In the genomic region with DNA sequence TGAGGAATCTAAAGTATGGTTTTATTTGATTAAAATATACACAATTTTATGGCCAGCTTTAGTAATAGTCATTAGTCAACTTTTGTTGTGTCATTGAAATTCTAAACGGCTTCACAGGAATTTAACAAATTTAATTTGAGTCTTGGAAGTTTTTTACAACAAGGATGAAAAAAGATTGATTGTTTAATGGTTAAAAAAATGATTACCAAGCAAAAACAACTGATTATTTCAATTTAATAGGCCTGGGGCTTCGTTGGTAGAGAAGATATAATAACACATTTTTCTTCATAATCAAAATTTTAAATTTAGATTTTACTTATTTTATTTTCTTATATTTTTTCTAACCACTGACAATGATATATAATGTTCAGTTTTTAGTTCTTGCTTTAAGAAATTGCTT, we compare ENCODE assay signal across 21 cellular contexts. TPM values are rescaled to one million over a fixed set of nuclear protein-coding genes. Genes with fewer than 3 reads are reported as not detected.
A peak's percentile ranks its signal among the peaks of the same experiment; 100 is the strongest.
DNase-seq lines count a peak whose midpoint lies in the region; ATAC-seq, FAIRE-seq and TF ChIP-seq lines count a peak whose summit lies in the region.
"Had no signal": no experiment of that assay in that cellular context is flagged by ENCODE, and none has a peak within 500 bp of the region (broad histone marks: within the 10 kb centered on the region; RNA-seq: fewer than 3 reads in every experiment).

No MANE protein-coding gene starts in this region.

- ATAC-seq in HepG2 (no peak), right lobe of liver (no peak)
- ATAC-seq: GM23338 had no signal

- in situ Hi-C loops in HepG2 (cut with HindIII; ENCODE audit: extremely low pct_ligation_motif_present, low pct_unique_long_range_greater_than_20kb): no loop called here

- H3K27ac ChIP-seq in HepG2 (ENCODE audit: extremely low read length, insufficient read depth, low read length): no peak overlapping the region
- H3K27ac ChIP-seq in right lobe of liver: no peak overlapping the region
- H3K27ac ChIP-seq: 22Rv1 had no signal

- CTCF ChIA-PET in HepG2 (lab: Yijun Ruan, JAX; ENCODE audit: low intra/inter-chr PET ratio, low total read pairs): no interaction called here

- WGBS in HepG2 (ENCODE audit: low lambda C conversion rate): 3% methylated on average over 2 of the region's 2 CpGs
- 35% methylated on average over 2 of the region's 2 CpGs for WGBS in right lobe of liver (ENCODE audit: insufficient coverage, low coverage, low lambda C conversion rate, missing lambda C conversion rate)

- H3K36me3 ChIP-seq in HepG2 (replicated peaks in 1 of 2; ENCODE audit: control insufficient read depth in 1 of 2, insufficient read depth in 2 of 2, low read length in 2 of 2) (no peaks in the 10 kb centered on the region), right lobe of liver (peaks cover 0 to 8% (median 0%) of the 10 kb centered on the region in 4 donors), adipocyte (ENCODE audit: control insufficient read depth, insufficient read depth, low read length, severe bottlenecking) (peaks cover 57% of the 10 kb centered on the region)
- H3K36me3 ChIP-seq: BE2C had no signal

- no peak for TF ChIP-seq RAD21 in HepG2 (CRISPR knock-in tag; IDR thresholded peaks at IDR 0.05)

- no peak overlapping the region for H3K4me2 ChIP-seq in HepG2 (ENCODE audit: low read depth, low read length)
- H3K4me2 ChIP-seq: GM23338 had no signal

- intact Hi-C loops in HepG2 (cut with micrococcal nuclease; ENCODE audit: unreplicated experiment): loop anchor here (10.0 kb wide), 1 partner anchor 240 kb away; no protein-coding TSS in a partner anchor
- intact Hi-C loops in right lobe of liver (cut with DNase I): no loop called here

- H3K4me1 ChIP-seq in HepG2 (ENCODE audit: insufficient read depth, low read length): no peaks in the 10 kb centered on the region
- peaks cover 0 to 11% (median 0%) of the 10 kb centered on the region in 4 donors for H3K4me1 ChIP-seq in right lobe of liver
- H3K4me1 ChIP-seq in adipocyte (ENCODE audit: control insufficient read depth, insufficient read depth, low read length): peaks cover 50% of the 10 kb centered on the region
- H3K4me1 ChIP-seq: BE2C had no signal

- DNase-seq in HepG2 (ENCODE audit: low spot score) (no peak), right lobe of liver (no peak), adipocyte (ENCODE audit: low read depth) (no peak), frontal cortex (ENCODE audit: low spot score in 2 of 2) (no peak), A172 (ENCODE audit: low spot score) (no peak), activated gamma-delta T cell (lab: John Stamatoyannopoulos, UW) (no peak)
- no peak for DNase-seq in activated CD4-positive, alpha-beta T cell treated with anti-CD3 and anti-CD28 coated beads for 4 hours
- DNase-seq: ACHN; BE2C; C1 segment of cervical spinal cord; CD4-positive, CD25-positive, alpha-beta regulatory T cell; CD8-positive, alpha-beta memory T cell; COR-L47; GDM1; HCEC 1CT had no signal

- no peak overlapping the region for H3K4me3 ChIP-seq in HepG2 (replicated peaks in 1 of 3; ENCODE audit: insufficient read depth in 1 of 3, low read depth in 2 of 3, low read length in 3 of 3)
- H3K4me3 ChIP-seq in right lobe of liver: no peak overlapping the region
- H3K4me3 ChIP-seq in adipocyte (ENCODE audit: low read length): peak overlapping the region; percentile 97
- H3K4me3 ChIP-seq: GM23338 had no signal

- H3K27me3 ChIP-seq in HepG2 (ENCODE audit: control insufficient read depth in 1 of 2, insufficient read depth in 2 of 2, low read length in 2 of 2) (peaks cover 0 to 19% of the 10 kb centered on the region in 2 experiments; a peak in 3 of 5 replicates), right lobe of liver (no peaks in the 10 kb centered on the region), adipocyte (replicated peaks; ENCODE audit: control insufficient read depth, insufficient read depth, low read length) (no peaks in the 10 kb centered on the region)

- no peaks in the 10 kb centered on the region for H3K79me2 ChIP-seq in HepG2 (ENCODE audit: insufficient read depth, low read length)

- FAIRE-seq in HepG2 (lab: Jason Lieb, UNC) (no peak), frontal cortex (lab: Jason Lieb, UNC) (peak; percentile 81)
- FAIRE-seq: D721Med, GM12892, GM18507, H54 had no signal

- TF ChIP-seq CTCF in HepG2 (CRISPR knock-in tag; IDR thresholded peaks at IDR 0.05): no peak
- TF ChIP-seq CTCF in right lobe of liver (IDR thresholded peaks at IDR 0.05): no peak

- H3K9me3 ChIP-seq in HepG2 (ENCODE audit: low read length) (no peaks in the 10 kb centered on the region), right lobe of liver (no peaks in the 10 kb centered on the region), adipocyte (ENCODE audit: control insufficient read depth, low read length) (no peaks in the 10 kb centered on the region)
- H3K9me3 ChIP-seq: BE2C had no signal

- TF ChIP-seq EP300 in HepG2 (IDR thresholded peaks at IDR 0.05; ENCODE audit: low read depth in 2 of 2, low read length in 2 of 2) (no peak), HepG2 (CRISPR knock-in tag; IDR thresholded peaks at IDR 0.05; ENCODE audit: borderline replicate concordance) (no peak)

- no peak for TF ChIP-seq POLR2A in HepG2 (IDR thresholded peaks at IDR 0.05; ENCODE audit: insufficient read depth in 1 of 2, low read depth in 2 of 2, low read length in 2 of 2)
- no peak for TF ChIP-seq POLR2A in right lobe of liver (IDR thresholded peaks at IDR 0.05)

- BruUV-seq in HepG2 (replicated peaks; lab: Mats Ljungman, UMichigan): no TSS peak

- no peaks in the 10 kb centered on the region for H4K20me1 ChIP-seq in HepG2 (ENCODE audit: insufficient read depth, low read length)

- H3K9ac ChIP-seq in HepG2 (ENCODE audit: insufficient read depth, low read depth, low read length): no peak overlapping the region
- H3K9ac ChIP-seq in adipocyte (ENCODE audit: low read length): peak overlapping the region; percentile 99

- no peak overlapping the region for H2AFZ ChIP-seq in HepG2 (ENCODE audit: low read length)
- H2AFZ ChIP-seq: GM23338 had no signal

- POLR2A ChIA-PET in HepG2 (lab: Yijun Ruan, JAX): no interaction called here

TF ChIP-seq in HepG2, 621 proteins besides CTCF, POLR2A, EP300 and RAD21 (continues in another document):
- no peak for TF ChIP-seq ZNF569 (CRISPR knock-in tag; IDR thresholded peaks at IDR 0.05; ENCODE audit: borderline replicate concordance)
- no peak for TF ChIP-seq SKI (IDR thresholded peaks at IDR 0.05; ENCODE audit: partially characterized antibody)
- TF ChIP-seq, protein P1, sequence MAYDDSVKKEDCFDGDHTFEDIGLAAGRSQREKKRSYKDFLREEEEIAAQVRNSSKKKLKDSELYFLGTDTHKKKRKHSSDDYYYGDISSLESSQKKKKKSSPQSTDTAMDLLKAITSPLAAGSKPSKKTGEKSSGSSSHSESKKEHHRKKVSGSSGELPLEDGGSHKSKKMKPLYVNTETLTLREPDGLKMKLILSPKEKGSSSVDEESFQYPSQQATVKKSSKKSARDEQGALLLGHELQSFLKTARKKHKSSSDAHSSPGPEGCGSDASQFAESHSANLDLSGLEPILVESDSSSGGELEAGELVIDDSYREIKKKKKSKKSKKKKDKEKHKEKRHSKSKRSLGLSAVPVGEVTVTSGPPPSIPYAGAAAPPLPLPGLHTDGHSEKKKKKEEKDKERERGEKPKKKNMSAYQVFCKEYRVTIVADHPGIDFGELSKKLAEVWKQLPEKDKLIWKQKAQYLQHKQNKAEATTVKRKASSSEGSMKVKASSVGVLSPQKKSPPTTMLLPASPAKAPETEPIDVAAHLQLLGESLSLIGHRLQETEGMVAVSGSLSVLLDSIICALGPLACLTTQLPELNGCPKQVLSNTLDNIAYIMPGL (CRISPR knock-in tag; IDR thresholded peaks at IDR 0.05; ENCODE audit: borderline replicate concordance in 1 of 2, low read depth in 1 of 2): no peak
- TF ChIP-seq, protein P2, sequence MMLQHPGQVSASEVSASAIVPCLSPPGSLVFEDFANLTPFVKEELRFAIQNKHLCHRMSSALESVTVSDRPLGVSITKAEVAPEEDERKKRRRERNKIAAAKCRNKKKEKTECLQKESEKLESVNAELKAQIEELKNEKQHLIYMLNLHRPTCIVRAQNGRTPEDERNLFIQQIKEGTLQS (CRISPR knock-in tag; IDR thresholded peaks at IDR 0.05): no peak
- no peak for TF ChIP-seq ZFP1 (CRISPR knock-in tag; IDR thresholded peaks at IDR 0.05)
- TF ChIP-seq SMARCC2 (IDR thresholded peaks at IDR 0.05): no peak
- no peak for TF ChIP-seq RBM22 (optimal IDR thresholded peaks at IDR 0.05; ENCODE audit: low read length)
- TF ChIP-seq ZBTB21 (CRISPR knock-in tag; IDR thresholded peaks at IDR 0.05): no peak
- no peak for TF ChIP-seq ZNF546 (CRISPR knock-in tag; conservative IDR thresholded peaks at IDR 0.05)

RNA-seq across cellular contexts. Expression of a gene that starts 4.4 kb away (rescaled TPM):
- total RNA-seq in HepG2 (2016; rRNA removed; fragmentation: Illumina TruSeq; extraction: Trizol) (not detected in 2 replicates), right lobe of liver (10 to 100 TPM in 5 of 6 experiments, 1 to 10 TPM in 1; 9.9 to 79.1 (median 35.1) TPM), frontal cortex (4.1 TPM)
- not detected in 2 replicates for total RNA-seq in HepG2 (2016; cell fraction: cytosol; rRNA removed; fragmentation: Illumina TruSeq; extraction: Trizol; ENCODE audit: low read depth)
- total RNA-seq in HepG2 (2016; cell fraction: insoluble cytoplasmic fraction; rRNA removed; fragmentation: Illumina TruSeq; extraction: Trizol): not detected in 2 replicates
- total RNA-seq in HepG2 (2016; cell fraction: membrane; rRNA removed; fragmentation: Illumina TruSeq; extraction: Trizol): not detected in 2 replicates
- not detected in 2 replicates for total RNA-seq in HepG2 (2016; cell fraction: nucleus; rRNA removed; fragmentation: Illumina TruSeq; extraction: Trizol)
- polyA plus RNA-seq in HepG2 (2011; rRNA removed): not detected in 2 replicates
- polyA plus RNA-seq in HepG2 (2011; cell fraction: cytosol; rRNA removed): not detected in 2 replicates
- not detected in 2 replicates for polyA plus RNA-seq in HepG2 (2011; cell fraction: nucleus; rRNA removed)
- not detected in 2 replicates for polyA plus RNA-seq in HepG2 (2012)
- polyA plus RNA-seq in HepG2 (2016; cell fraction: cytosol; fragmentation: Illumina TruSeq; extraction: Trizol; ENCODE audit: low read depth): not detected in 2 replicates
- polyA plus RNA-seq in HepG2 (2016; cell fraction: insoluble cytoplasmic fraction; fragmentation: Illumina TruSeq; extraction: Trizol; ENCODE audit: low read depth): not detected in 2 replicates
- polyA plus RNA-seq in HepG2 (2016; cell fraction: membrane; fragmentation: Illumina TruSeq; extraction: Trizol; ENCODE audit: low read depth): not detected in 2 replicates
- polyA plus RNA-seq in HepG2 (2016; cell fraction: nucleus; fragmentation: Illumina TruSeq; extraction: Trizol; ENCODE audit: insufficient read depth, low read depth): not detected in 2 replicates
- polyA minus RNA-seq in HepG2 (2011; rRNA and poly(A)+ RNA removed; ENCODE audit: low replicate concordance): 1.3 TPM in 1 of 2 replicates, not detected in the other
- polyA minus RNA-seq in HepG2 (2011; cell fraction: cytosol; rRNA and poly(A)+ RNA removed): not detected in 2 replicates
- polyA minus RNA-seq in HepG2 (2011; cell fraction: nucleus; rRNA and poly(A)+ RNA removed): not detected in 2 replicates
- 77.8 and 134 TPM in 2 replicates for total RNA-seq in A172 (2014; rRNA removed; shearing (Covaris generic))
- total RNA-seq: CD4-positive, CD25-positive, alpha-beta regulatory T cell had no signal
